12 cellular contexts compared by ENCODE assay signal in the genomic region with DNA sequence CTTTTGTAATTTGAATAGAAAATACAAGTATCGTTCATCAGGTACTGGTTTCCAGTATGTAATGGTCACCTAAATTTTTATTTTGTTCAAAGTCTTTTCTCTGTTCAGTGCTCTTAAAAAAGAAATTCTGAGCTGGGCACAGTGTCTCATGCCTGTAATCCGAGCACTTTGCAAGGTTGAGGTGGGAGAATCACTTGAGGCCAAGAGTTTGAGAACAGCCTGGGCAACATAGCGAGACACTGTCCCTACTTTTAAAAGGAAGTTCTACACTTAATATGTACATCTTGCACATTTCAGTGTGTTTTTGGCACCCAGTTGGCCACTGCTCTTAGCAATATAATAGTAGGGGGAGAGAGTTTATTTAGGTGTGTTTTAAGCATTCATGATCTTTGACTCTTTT. TPM values are rescaled to one million over a fixed set of nuclear protein-coding genes. Genes with fewer than 3 reads are reported as not detected.
DNase-seq lines count a peak whose midpoint lies in the region; ATAC-seq and TF ChIP-seq lines count a peak whose summit lies in the region.
"Had no signal": no experiment of that assay in that cellular context is flagged by ENCODE, and none has a peak within 500 bp of the region (broad histone marks: within the 10 kb centered on the region; RNA-seq: fewer than 3 reads in every experiment).

No MANE protein-coding gene starts in this region.

- no peak overlapping the region for H3K9ac ChIP-seq in SK-N-SH
- peak overlapping the region; percentile 24 for H3K9ac ChIP-seq in skeletal muscle satellite cell (ENCODE audit: low read depth, low read length)

- no peak for TF ChIP-seq RAD21 in SK-N-SH (IDR thresholded peaks at IDR 0.05; ENCODE audit: low read length)

- H3K4me2 ChIP-seq in SK-N-SH: peak overlapping the region; percentile 29; the same call in 1 of the 2 replicates
- peak overlapping the region; percentile 59 for H3K4me2 ChIP-seq in skeletal muscle satellite cell (ENCODE audit: low read length)

- H3K4me1 ChIP-seq in SK-N-SH (ENCODE audit: control insufficient read depth in 1 of 2, insufficient read depth in 2 of 2, low read depth in 1 of 2, low read length in 1 of 2) (peaks cover under 1 to 16% of the 10 kb centered on the region in 2 experiments; a peak in 2 of 4 replicates), skeletal muscle satellite cell (ENCODE audit: control insufficient read depth, insufficient read depth, low read length) (peaks cover 21% of the 10 kb centered on the region)

- peak overlapping the region in 1 of 2 experiments; percentile 42; a peak in 1 of 4 replicates for H3K27ac ChIP-seq in SK-N-SH (ENCODE audit: low read depth in 2 of 2, low read length in 1 of 2)
- H3K27ac ChIP-seq: 22Rv1 had no signal

- H3K79me2 ChIP-seq in SK-N-SH (ENCODE audit: insufficient read depth): peaks cover 96% of the 10 kb centered on the region

- TF ChIP-seq CTCF in SK-N-SH (IDR thresholded peaks at IDR 0.05): no peak

- peaks cover 66% of the 10 kb centered on the region for H4K20me1 ChIP-seq in SK-N-SH (ENCODE audit: insufficient read depth)

- POLR2A ChIA-PET in SK-N-SH (lab: Yijun Ruan, JAX): no interaction called here

- H3K9me2 ChIP-seq in SK-N-SH: no peaks in the 10 kb centered on the region

- H3K9me3 ChIP-seq in SK-N-SH: no peaks in the 10 kb centered on the region
- no peaks in the 10 kb centered on the region for H3K9me3 ChIP-seq in skeletal muscle satellite cell (replicated peaks; ENCODE audit: low read length)

- no peak overlapping the region for H2AFZ ChIP-seq in SK-N-SH (ENCODE audit: low read depth)

- ATAC-seq in SK-N-SH treated with all-trans-retinoic acid at 6 μM for 48 hours (no peak; the same call in 1 of the 3 replicates), HG03159 (IDR thresholded peaks at IDR 0.05; ENCODE audit: unreplicated experiment) (peak; percentile 10), HG02610 (IDR thresholded peaks at IDR 0.05; ENCODE audit: unreplicated experiment) (no peak)

- H3K4me3 ChIP-seq in SK-N-SH (ENCODE audit: low read depth in 2 of 2, low read length in 1 of 2): no peak overlapping the region
- H3K4me3 ChIP-seq in skeletal muscle satellite cell (ENCODE audit: low read length): peak overlapping the region; percentile 31

- no peak for TF ChIP-seq EP300 in SK-N-SH (IDR thresholded peaks at IDR 0.05; ENCODE audit: borderline replicate concordance in 1 of 2, low read depth in 1 of 2, low read length in 1 of 2)

- DNase-seq in SK-N-SH (no peak), dermis blood vessel endothelial cell (peak; percentile 4), cerebellum (ENCODE audit: low spot score) (no peak), NCI-H446 treated with DMSO at 0.1 percent for 48 hours (lab: John Stamatoyannopoulos, UW) (no peak)
- DNase-seq: activated CD4-positive, alpha-beta T cell treated with anti-CD3 and anti-CD28 coated beads, Interleukin-2, amount 50 U/mL, for 1 hour; NCI-H2107; stimulated activated naive CD8-positive, alpha-beta T cell treated with anti-CD3 and anti-CD28 coated beads, Interleukin-15, Interleukin-2, amounts not matched to agents 100 U/mL and 50 U/mL, for 24 hours had no signal

- 91% methylated on average over 3 of the region's 3 CpGs for WGBS in SK-N-SH (ENCODE audit: low lambda C conversion rate)

- H3F3A ChIP-seq in SK-N-SH (replicated peaks; ENCODE audit: insufficient read depth): peaks cover 19% of the 10 kb centered on the region

- CTCF ChIA-PET in SK-N-SH (lab: Yijun Ruan, JAX): interaction anchor here (1.2 kb wide), 1 partner anchor 38 kb away, joined by 4 read pairs; no protein-coding TSS in a partner anchor

- no peaks in the 10 kb centered on the region for H3K27me3 ChIP-seq in SK-N-SH (ENCODE audit: insufficient read depth)
- H3K27me3 ChIP-seq in skeletal muscle satellite cell (ENCODE audit: control insufficient read depth, insufficient read depth, low read length): no peaks in the 10 kb centered on the region

- peaks cover 0 to 9% of the 10 kb centered on the region in 2 experiments for H3K36me3 ChIP-seq in SK-N-SH (replicated peaks in 1 of 2; ENCODE audit: control insufficient read depth in 1 of 2, insufficient read depth in 2 of 2, low read length in 1 of 2)
- H3K36me3 ChIP-seq in skeletal muscle satellite cell (ENCODE audit: insufficient read depth, low read length): no peaks in the 10 kb centered on the region

TF ChIP-seq in SK-N-SH, 30 proteins besides CTCF, POLR2A, EP300 and RAD21:
- TF ChIP-seq ELF1 (IDR thresholded peaks at IDR 0.05): no peak
- no peak for TF ChIP-seq FOXJ3 (CRISPR knock-in tag; IDR thresholded peaks at IDR 0.05)
- TF ChIP-seq YY1 (IDR thresholded peaks at IDR 0.05; ENCODE audit: low read depth): no peak
- no peak for TF ChIP-seq CHD2 (IDR thresholded peaks at IDR 0.05; ENCODE audit: low read length, partially characterized antibody)
- no peak for TF ChIP-seq GABPA (IDR thresholded peaks at IDR 0.05; ENCODE audit: low read depth)
- TF ChIP-seq RFX5 (IDR thresholded peaks at IDR 0.05; ENCODE audit: low read length): no peak
- TF ChIP-seq, protein P1, sequence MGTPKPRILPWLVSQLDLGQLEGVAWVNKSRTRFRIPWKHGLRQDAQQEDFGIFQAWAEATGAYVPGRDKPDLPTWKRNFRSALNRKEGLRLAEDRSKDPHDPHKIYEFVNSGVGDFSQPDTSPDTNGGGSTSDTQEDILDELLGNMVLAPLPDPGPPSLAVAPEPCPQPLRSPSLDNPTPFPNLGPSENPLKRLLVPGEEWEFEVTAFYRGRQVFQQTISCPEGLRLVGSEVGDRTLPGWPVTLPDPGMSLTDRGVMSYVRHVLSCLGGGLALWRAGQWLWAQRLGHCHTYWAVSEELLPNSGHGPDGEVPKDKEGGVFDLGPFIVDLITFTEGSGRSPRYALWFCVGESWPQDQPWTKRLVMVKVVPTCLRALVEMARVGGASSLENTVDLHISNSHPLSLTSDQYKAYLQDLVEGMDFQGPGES (IDR thresholded peaks at IDR 0.05; ENCODE audit: low read depth, low read length): no peak

TF ChIP-seq in SK-N-SH treated with all-trans-retinoic acid at 6 μM for 48 hours, 23 proteins besides CTCF, POLR2A, EP300 and RAD21 (continues in another document):
- no peak for TF ChIP-seq ZNF8 (CRISPR knock-in tag; IDR thresholded peaks at IDR 0.05)
- TF ChIP-seq, protein P2, sequence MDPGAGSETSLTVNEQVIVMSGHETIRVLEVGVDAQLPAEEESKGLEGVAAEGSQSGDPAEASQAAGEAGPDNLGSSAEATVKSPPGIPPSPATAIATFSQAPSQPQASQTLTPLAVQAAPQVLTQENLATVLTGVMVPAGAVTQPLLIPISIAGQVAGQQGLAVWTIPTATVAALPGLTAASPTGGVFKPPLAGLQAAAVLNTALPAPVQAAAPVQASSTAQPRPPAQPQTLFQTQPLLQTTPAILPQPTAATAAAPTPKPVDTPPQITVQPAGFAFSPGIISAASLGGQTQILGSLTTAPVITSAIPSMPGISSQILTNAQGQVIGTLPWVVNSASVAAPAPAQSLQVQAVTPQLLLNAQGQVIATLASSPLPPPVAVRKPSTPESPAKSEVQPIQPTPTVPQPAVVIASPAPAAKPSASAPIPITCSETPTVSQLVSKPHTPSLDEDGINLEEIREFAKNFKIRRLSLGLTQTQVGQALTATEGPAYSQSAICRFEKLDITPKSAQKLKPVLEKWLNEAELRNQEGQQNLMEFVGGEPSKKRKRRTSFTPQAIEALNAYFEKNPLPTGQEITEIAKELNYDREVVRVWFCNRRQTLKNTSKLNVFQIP (CRISPR knock-in tag; IDR thresholded peaks at IDR 0.05; ENCODE audit: borderline replicate concordance, low read depth): no peak
- TF ChIP-seq RARB (CRISPR knock-in tag; IDR thresholded peaks at IDR 0.05): no peak
- no peak for TF ChIP-seq ZFP30 (CRISPR knock-in tag; IDR thresholded peaks at IDR 0.05)
- TF ChIP-seq, protein P3, sequence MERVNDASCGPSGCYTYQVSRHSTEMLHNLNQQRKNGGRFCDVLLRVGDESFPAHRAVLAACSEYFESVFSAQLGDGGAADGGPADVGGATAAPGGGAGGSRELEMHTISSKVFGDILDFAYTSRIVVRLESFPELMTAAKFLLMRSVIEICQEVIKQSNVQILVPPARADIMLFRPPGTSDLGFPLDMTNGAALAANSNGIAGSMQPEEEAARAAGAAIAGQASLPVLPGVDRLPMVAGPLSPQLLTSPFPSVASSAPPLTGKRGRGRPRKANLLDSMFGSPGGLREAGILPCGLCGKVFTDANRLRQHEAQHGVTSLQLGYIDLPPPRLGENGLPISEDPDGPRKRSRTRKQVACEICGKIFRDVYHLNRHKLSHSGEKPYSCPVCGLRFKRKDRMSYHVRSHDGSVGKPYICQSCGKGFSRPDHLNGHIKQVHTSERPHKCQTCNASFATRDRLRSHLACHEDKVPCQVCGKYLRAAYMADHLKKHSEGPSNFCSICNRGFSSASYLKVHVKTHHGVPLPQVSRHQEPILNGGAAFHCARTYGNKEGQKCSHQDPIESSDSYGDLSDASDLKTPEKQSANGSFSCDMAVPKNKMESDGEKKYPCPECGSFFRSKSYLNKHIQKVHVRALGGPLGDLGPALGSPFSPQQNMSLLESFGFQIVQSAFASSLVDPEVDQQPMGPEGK (CRISPR knock-in tag; IDR thresholded peaks at IDR 0.05; ENCODE audit: borderline replicate concordance): no peak
- TF ChIP-seq SNAI2 (CRISPR knock-in tag; IDR thresholded peaks at IDR 0.05): no peak
- TF ChIP-seq ZC3H10 (CRISPR knock-in tag; IDR thresholded peaks at IDR 0.05): no peak

RNA-seq across cellular contexts. Expression of a gene that starts 27.9 kb away (rescaled TPM):
- 9.4 and 13.6 TPM in 2 replicates for polyA plus RNA-seq in SK-N-SH (2012; rRNA removed)
- 9.1 and 10.1 TPM in 2 replicates for polyA plus RNA-seq in SK-N-SH (2012; cell fraction: cytosol; rRNA removed)
- 21.1 and 30.6 TPM in 2 replicates for polyA plus RNA-seq in SK-N-SH (2012; cell fraction: nucleus; rRNA removed)
- total RNA-seq in dermis blood vessel endothelial cell (33.4 and 49.0 TPM in 2 replicates), cerebellum (130 TPM)
- total RNA-seq in skeletal muscle satellite cell (2012; rRNA removed): 31.7 and 41.6 TPM in 2 replicates
